In genomic region chr17:79504181-79504605, GRCh38 we compare ENCODE assay signal across 2 cellular contexts.
A peak's percentile ranks its signal among the peaks of the same experiment; 100 is the strongest.
TF ChIP-seq lines count a peak whose summit lies in the region.

No MANE protein-coding gene starts in this region.

TF ChIP-seq in GM23338, 12 proteins besides CTCF, POLR2A, EP300 and RAD21 (continued from another document):
- no peak for TF ChIP-seq REST (IDR thresholded peaks at IDR 0.05; ENCODE audit: unreplicated experiment)
- no peak for TF ChIP-seq STAT1 (IDR thresholded peaks at IDR 0.05; ENCODE audit: unreplicated experiment)
- no peak for TF ChIP-seq ZNF462 (CRISPR knock-in tag; IDR thresholded peaks at IDR 0.05)
- TF ChIP-seq NANOG (IDR thresholded peaks at IDR 0.05; ENCODE audit: borderline replicate concordance) = no peak
- TF ChIP-seq CREB1 (CRISPR knock-in tag; IDR thresholded peaks at IDR 0.05; ENCODE audit: low read depth) = no peak
- TF ChIP-seq ETS1 (IDR thresholded peaks at IDR 0.05) = no peak

TF ChIP-seq in K562, 482 proteins besides CTCF, POLR2A, EP300 and RAD21 (continued from another document):
- TF ChIP-seq IRF9 (tag; IDR thresholded peaks at IDR 0.05) (no peak), NBN (IDR thresholded peaks at IDR 0.05; ENCODE audit: low read depth) (no peak), UBTF (IDR thresholded peaks at IDR 0.05; ENCODE audit: borderline replicate concordance in 1 of 2, low read depth in 2 of 2, low read length in 2 of 2) (0 out of 4 replicates have a peak, but pooled peaks of 1 of the 2 experiments have one; percentile 47)
